Comparison of ENCODE assay signal across 25 cellular contexts in the genomic region with DNA sequence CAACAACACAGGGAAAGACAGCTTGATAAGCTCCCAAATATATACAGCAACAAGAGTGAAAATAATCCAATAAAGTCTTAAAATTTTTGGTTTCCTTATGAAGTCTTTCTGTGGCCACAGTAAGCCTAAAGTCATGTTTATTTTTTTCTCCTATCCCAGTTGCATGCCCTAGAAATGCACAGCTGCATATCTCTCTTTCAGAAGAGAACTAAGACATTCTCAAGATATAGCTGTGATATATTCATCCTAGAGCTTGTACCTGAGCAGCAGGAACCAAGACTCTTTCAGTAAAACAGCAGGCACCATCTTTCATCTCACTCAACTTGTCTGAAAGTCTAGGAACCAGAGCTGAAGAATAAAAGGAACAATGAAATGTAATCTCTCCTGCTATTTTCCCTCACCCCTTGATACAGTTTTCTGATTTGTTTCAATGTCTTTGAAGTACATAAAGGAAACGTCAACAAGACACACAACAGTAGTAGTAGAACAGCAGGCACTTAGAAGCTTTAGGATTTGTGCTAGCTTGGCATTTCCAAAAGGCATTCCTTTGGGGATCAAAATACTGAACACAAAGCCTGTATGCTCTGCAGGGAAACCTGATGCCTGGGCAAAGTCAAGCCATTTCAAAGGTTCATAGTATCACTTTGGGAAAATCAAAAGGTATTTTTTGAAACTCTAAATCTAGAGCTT.
"Had no signal": no experiment of that assay in that cellular context is flagged by ENCODE, and none has a peak within 500 bp of the region (broad histone marks: within the 10 kb centered on the region; RNA-seq: fewer than 3 reads in every experiment).

No MANE protein-coding gene starts in this region.

- ATAC-seq: activated T-cell treated with anti-CD3 and anti-CD28 coated beads, Interleukin-2, amount 50 U/mL, for 4 hours; esophagus mucosa; gastroesophageal sphincter; heart left ventricle; sciatic nerve; stimulated activated effector memory CD8-positive, alpha-beta T cell treated with anti-CD3 and anti-CD28 coated beads, Interleukin-12 subunit alpha, Interleukin-12 subunit beta, amount 100 ng/mL, for 72 hours had no signal

- H3K4me2 ChIP-seq: smooth muscle cell had no signal

- H3K9me3 ChIP-seq: colonic mucosa, gastroesophageal sphincter, ovary, thoracic aorta had no signal

- H3K27me3 Mint-ChIP-seq: central memory CD8-positive, alpha-beta T cell had no signal

- H3K4me1 ChIP-seq: colonic mucosa, gastroesophageal sphincter, heart left ventricle, left ventricle myocardium inferior, upper lobe of left lung had no signal

- H3K27me3 ChIP-seq: brain microvascular endothelial cell, colonic mucosa, gastroesophageal sphincter, heart left ventricle, ovary, upper lobe of left lung had no signal

- H3K4me3 ChIP-seq: colonic mucosa, gastroesophageal sphincter, heart left ventricle, left ventricle myocardium inferior, ovary, smooth muscle cell, thoracic aorta, upper lobe of left lung had no signal

- DNase-seq: activated CD4-positive, alpha-beta T cell treated with anti-CD3 and anti-CD28 coated beads, Interleukin-2, amount 50 U/mL, for 1 hour; activated CD4-positive, CD25-positive, alpha-beta regulatory T cell treated with anti-CD3 and anti-CD28 coated beads, Interleukin-2, amount 50 U/mL, for 72 hours; activated CD8-positive, alpha-beta memory T cell treated with anti-CD3 and anti-CD28 coated beads, Interleukin-2, amount 50 U/mL, for 4 hours; activated naive CD4-positive, alpha-beta T cell treated with anti-CD3 and anti-CD28 coated beads for 36 hours; activated T-cell treated with anti-CD3 and anti-CD28 coated beads, Interleukin-2, amount 50 U/mL, for 4 hours; anterior cingulate cortex; brain microvascular endothelial cell; colonic mucosa; heart left ventricle; immature natural killer cell; kidney glomerular epithelial cell; left ventricle myocardium inferior; mammary epithelial cell; ovary; stimulated activated CD4-positive, alpha-beta T cell treated with anti-CD3 and anti-CD28 coated beads, Interleukin-4, amount 100 ng/mL, for 24 hours; T-helper 9 cell; upper lobe of left lung had no signal

- H3K36me3 ChIP-seq: brain microvascular endothelial cell, colonic mucosa, gastroesophageal sphincter, heart left ventricle, left ventricle myocardium inferior, ovary, thoracic aorta, upper lobe of left lung had no signal

- H3K36me3 Mint-ChIP-seq: immature natural killer cell; stimulated activated effector memory CD8-positive, alpha-beta T cell treated with anti-CD3 and anti-CD28 coated beads, Interleukin-12 subunit alpha, Interleukin-12 subunit beta, amount 100 ng/mL, for 72 hours had no signal

- H3K4me1 Mint-ChIP-seq: central memory CD8-positive, alpha-beta T cell; immature natural killer cell; stimulated activated effector memory CD8-positive, alpha-beta T cell treated with anti-CD3 and anti-CD28 coated beads, Interleukin-12 subunit alpha, Interleukin-12 subunit beta, amount 100 ng/mL, for 72 hours had no signal

- H3K27ac ChIP-seq: brain microvascular endothelial cell, colonic mucosa, gastroesophageal sphincter, heart left ventricle, left ventricle myocardium inferior, ovary, thoracic aorta, upper lobe of left lung had no signal

- H3K4me3 Mint-ChIP-seq: activated naive CD4-positive, alpha-beta T cell treated with anti-CD3 and anti-CD28 coated beads for 36 hours; activated T-cell treated with anti-CD3 and anti-CD28 coated beads, Interleukin-2, amount 50 U/mL, for 4 hours; central memory CD8-positive, alpha-beta T cell; immature natural killer cell; neural crest cell; stimulated activated effector memory CD8-positive, alpha-beta T cell treated with anti-CD3 and anti-CD28 coated beads, Interleukin-12 subunit alpha, Interleukin-12 subunit beta, amount 100 ng/mL, for 72 hours had no signal

- H3K27ac Mint-ChIP-seq: activated naive CD4-positive, alpha-beta T cell treated with anti-CD3 and anti-CD28 coated beads for 36 hours; immature natural killer cell; stimulated activated effector memory CD8-positive, alpha-beta T cell treated with anti-CD3 and anti-CD28 coated beads, Interleukin-12 subunit alpha, Interleukin-12 subunit beta, amount 100 ng/mL, for 72 hours had no signal
